Comparison of ENCODE assay signal across 8 cellular contexts in the genomic region with DNA sequence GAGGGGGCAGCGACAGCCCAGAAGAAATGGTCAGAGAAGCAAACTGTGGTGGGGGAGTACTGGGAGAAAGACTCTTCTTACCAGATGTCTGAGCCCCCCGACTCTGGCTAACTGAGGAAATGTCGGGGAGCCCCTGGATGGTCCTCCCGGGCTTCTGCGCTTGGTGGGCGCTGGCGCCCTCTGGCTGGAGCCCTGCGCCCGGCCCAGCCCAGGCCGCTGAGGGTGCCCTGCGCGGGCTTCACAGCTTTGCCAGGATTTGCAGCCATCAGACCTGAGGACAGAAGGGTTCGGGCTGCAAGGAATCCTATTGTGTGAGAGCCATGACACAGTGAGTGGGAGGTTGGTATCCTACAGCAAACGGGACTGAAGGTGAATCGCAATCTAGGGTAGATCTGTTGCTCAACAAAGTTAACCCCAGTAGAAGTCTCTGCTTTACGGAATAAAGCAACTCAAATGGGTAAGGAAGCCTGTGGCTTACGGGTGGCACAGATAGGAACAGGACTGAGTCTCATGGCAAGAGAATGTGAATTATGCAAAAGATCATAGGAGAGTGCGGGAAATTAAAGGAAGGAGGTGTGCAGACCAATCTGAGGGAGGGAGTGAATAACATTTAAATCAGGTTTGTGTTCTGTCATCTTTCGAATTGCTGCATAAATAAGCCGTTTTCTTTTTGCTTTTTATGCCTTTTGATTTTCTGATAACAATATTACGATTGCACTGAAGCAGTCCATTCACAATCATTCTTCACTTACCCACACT. TPM values are rescaled to one million over a fixed set of nuclear protein-coding genes. Genes with fewer than 3 reads are reported as not detected.
A peak's percentile ranks its signal among the peaks of the same experiment; 100 is the strongest.
DNase-seq lines count a peak whose midpoint lies in the region; ATAC-seq, FAIRE-seq and TF ChIP-seq lines count a peak whose summit lies in the region.

No MANE protein-coding gene starts in this region.

- POLR2A ChIA-PET in CD4-positive, alpha-beta T cell (lab: Charles Lee): no interaction called here
- POLR2A ChIA-PET in naive thymus-derived CD8-positive, alpha-beta T cell (lab: Charles Lee): no interaction called here

- H3K27ac Mint-ChIP-seq in CD4-positive, alpha-beta T cell: no peak overlapping the region
- H3K27ac Mint-ChIP-seq in naive thymus-derived CD8-positive, alpha-beta T cell: no peak overlapping the region

- peaks cover 79% of the 10 kb centered on the region for H3K27me3 Mint-ChIP-seq in CD4-positive, alpha-beta T cell
- H3K27me3 Mint-ChIP-seq in activated T-cell treated with anti-CD3 and anti-CD28 coated beads, Interleukin-2, amount 50 U/mL, for 4 hours (ENCODE audit: low read depth): peaks cover 74% of the 10 kb centered on the region
- H3K27me3 Mint-ChIP-seq in naive thymus-derived CD8-positive, alpha-beta T cell: peaks cover 40 to 90% (median 74%) of the 10 kb centered on the region in 5 donors

- no peak overlapping the region for H3K27ac ChIP-seq in CD4-positive, alpha-beta T cell (ENCODE audit: low read depth, low read length)

- H3K4me3 Mint-ChIP-seq in CD4-positive, alpha-beta T cell: peak overlapping the region; percentile 18
- H3K4me3 Mint-ChIP-seq in activated T-cell treated with anti-CD3 and anti-CD28 coated beads, Interleukin-2, amount 50 U/mL, for 4 hours: peak overlapping the region; percentile 39
- H3K4me3 Mint-ChIP-seq in naive thymus-derived CD8-positive, alpha-beta T cell: peak overlapping the region; percentile 24 to 75 (median 62)

- FAIRE-seq in GM19239 (lab: Jason Lieb, UNC) (no peak), frontal cortex (lab: Jason Lieb, UNC) (no peak)

- no peaks in the 10 kb centered on the region for H3K9me3 Mint-ChIP-seq in CD4-positive, alpha-beta T cell
- H3K9me3 Mint-ChIP-seq in activated T-cell treated with anti-CD3 and anti-CD28 coated beads, Interleukin-2, amount 50 U/mL, for 4 hours: no peaks in the 10 kb centered on the region
- H3K9me3 Mint-ChIP-seq in naive thymus-derived CD8-positive, alpha-beta T cell: no peaks in the 10 kb centered on the region

- H3K36me3 Mint-ChIP-seq in CD4-positive, alpha-beta T cell (ENCODE audit: low read depth): no peaks in the 10 kb centered on the region
- no peaks in the 10 kb centered on the region for H3K36me3 Mint-ChIP-seq in activated T-cell treated with anti-CD3 and anti-CD28 coated beads, Interleukin-2, amount 50 U/mL, for 4 hours (ENCODE audit: insufficient read depth)
- H3K36me3 Mint-ChIP-seq in naive thymus-derived CD8-positive, alpha-beta T cell: peaks cover 0 to 2% (median 0%) of the 10 kb centered on the region in 3 donors

- CTCF ChIA-PET in CD4-positive, alpha-beta T cell (lab: Charles Lee): no interaction called here

- no peak for ATAC-seq in CD4-positive, alpha-beta T cell (ENCODE audit: poor library complexity)
- ATAC-seq in activated T-cell treated with anti-CD3 and anti-CD28 coated beads, Interleukin-2, amount 50 U/mL, for 4 hours: peak; percentile 39 to 53
- ATAC-seq in naive thymus-derived CD8-positive, alpha-beta T cell: peak; percentile 46 to 66

- no peak for TF ChIP-seq CTCF in CD4-positive, alpha-beta T cell (IDR thresholded peaks at IDR 0.05)

- no peak for DNase-seq in CD4-positive, alpha-beta T cell
- peak; percentile 32 for DNase-seq in GM19239 (ENCODE audit: insufficient read length, low spot score)
- DNase-seq in Kasumi-1 (lab: John Stamatoyannopoulos, UW): peak; percentile 24 to 37
- DNase-seq in activated T-cell treated with anti-CD3 and anti-CD28 coated beads, Interleukin-2, amount 50 U/mL, for 4 hours: no peak
- peak; percentile 74 to 82 for DNase-seq in frontal cortex (ENCODE audit: low spot score in 2 of 2)
- DNase-seq in naive thymus-derived CD8-positive, alpha-beta T cell: peak in 3 of 10 donors; percentile 3 to 7 (median 7)
- DNase-seq in GM19238 (ENCODE audit: insufficient read length, low spot score): no peak
- no peak for DNase-seq in NK-92 treated with Interleukin-12 subunit alpha and Interleukin-12 subunit beta, amount 100 ng/mL, for 24 hours (lab: John Stamatoyannopoulos, UW)

- peaks cover 60% of the 10 kb centered on the region for H3K27me3 ChIP-seq in CD4-positive, alpha-beta T cell (ENCODE audit: control insufficient read depth, insufficient read depth, low read length)

- intact Hi-C loops in CD4-positive, alpha-beta T cell (cut with DNase I, micrococcal nuclease): no loop called here

- H3K9me3 ChIP-seq in CD4-positive, alpha-beta T cell (ENCODE audit: control insufficient read depth, low read length): no peaks in the 10 kb centered on the region

- no peaks in the 10 kb centered on the region for H3K4me1 Mint-ChIP-seq in CD4-positive, alpha-beta T cell (ENCODE audit: low read depth)
- H3K4me1 Mint-ChIP-seq in activated T-cell treated with anti-CD3 and anti-CD28 coated beads, Interleukin-2, amount 50 U/mL, for 4 hours (ENCODE audit: low read depth): peaks cover 13% of the 10 kb centered on the region
- H3K4me1 Mint-ChIP-seq in naive thymus-derived CD8-positive, alpha-beta T cell: peaks cover 2 to 10% (median 8%) of the 10 kb centered on the region in 4 donors

RNA-seq across cellular contexts. Expression of a gene that starts 0.7 kb away (rescaled TPM):
- not detected for total RNA-seq in CD4-positive, alpha-beta T cell
- 1 to 10 TPM in 2 of 3 donors, under 1 TPM in 1; 0.48 to 1.5 (median 1.1) TPM for total RNA-seq in activated T-cell treated with anti-CD3 and anti-CD28 coated beads, Interleukin-2, amount 50 U/mL, for 4 hours
- 15.1 TPM for total RNA-seq in frontal cortex
- not detected for total RNA-seq in naive thymus-derived CD8-positive, alpha-beta T cell
- 1 to 10 TPM in 1 of 3 donors, not detected in 2; 4.7 TPM for polyA plus RNA-seq in naive thymus-derived CD8-positive, alpha-beta T cell

Comparison
In these comparisons a context has a peak if more than half of its experiments do, and no peak if none do; other contexts are left out.
1. DNase-seq: peak in GM19239 (single experiment), Kasumi-1 (2 of 2) and frontal cortex (2 of 2); none in CD4-positive, alpha-beta T cell (0 of 10), activated T-cell treated with anti-CD3 and anti-CD28 coated beads, Interleukin-2, amount 50 U/mL, for 4 hours (single experiment), GM19238 (single experiment) and NK-92 treated with Interleukin-12 subunit alpha and Interleukin-12 subunit beta, amount 100 ng/mL, for 24 hours (single experiment).
2. Peak in every context shown above with its lines, with median percentiles within 50 percentile points of each other: H3K4me3 Mint-ChIP-seq.